ENCODE assay signal across 1 cellular context in the genomic region with DNA sequence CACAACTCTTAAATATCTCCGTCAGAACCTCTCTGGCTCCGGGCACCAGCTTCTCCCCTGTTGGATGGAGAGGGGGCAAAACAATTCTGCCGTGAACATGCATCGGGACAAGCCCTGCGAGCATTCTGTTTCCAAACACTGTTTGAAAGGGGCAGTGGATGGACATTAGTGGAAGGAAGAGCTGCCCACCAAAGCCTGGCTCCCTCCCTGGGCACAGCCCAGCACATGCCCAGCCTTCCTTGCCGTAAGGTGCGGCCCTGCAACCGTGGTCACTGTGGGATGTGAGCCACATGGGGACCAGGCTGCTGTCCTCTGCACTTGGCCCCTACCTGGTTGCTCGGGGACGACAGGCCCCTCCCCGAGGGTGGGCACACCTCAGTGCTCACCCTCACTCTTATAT.
TF ChIP-seq lines count a peak whose summit lies in the region.

No MANE protein-coding gene starts in this region.

TF ChIP-seq in HepG2, 621 proteins besides CTCF, POLR2A, EP300 and RAD21:
- TF ChIP-seq ZFP36 (IDR thresholded peaks at IDR 0.05; ENCODE audit: borderline replicate concordance, low read depth, low read length, partially characterized antibody) (no peak), ZNF160 (CRISPR knock-in tag; IDR thresholded peaks at IDR 0.05) (no peak), KDM2A (CRISPR knock-in tag; IDR thresholded peaks at IDR 0.05; ENCODE audit: borderline replicate concordance, low read depth) (no peak), ATAD3A (CRISPR knock-in tag; IDR thresholded peaks at IDR 0.05) (no peak), SNAPC2 (CRISPR knock-in tag; IDR thresholded peaks at IDR 0.05) (no peak), ZNF781 (CRISPR knock-in tag; IDR thresholded peaks at IDR 0.05; ENCODE audit: borderline replicate concordance, not compliant biosample characterization) (no peak)
- TF ChIP-seq, protein P1, sequence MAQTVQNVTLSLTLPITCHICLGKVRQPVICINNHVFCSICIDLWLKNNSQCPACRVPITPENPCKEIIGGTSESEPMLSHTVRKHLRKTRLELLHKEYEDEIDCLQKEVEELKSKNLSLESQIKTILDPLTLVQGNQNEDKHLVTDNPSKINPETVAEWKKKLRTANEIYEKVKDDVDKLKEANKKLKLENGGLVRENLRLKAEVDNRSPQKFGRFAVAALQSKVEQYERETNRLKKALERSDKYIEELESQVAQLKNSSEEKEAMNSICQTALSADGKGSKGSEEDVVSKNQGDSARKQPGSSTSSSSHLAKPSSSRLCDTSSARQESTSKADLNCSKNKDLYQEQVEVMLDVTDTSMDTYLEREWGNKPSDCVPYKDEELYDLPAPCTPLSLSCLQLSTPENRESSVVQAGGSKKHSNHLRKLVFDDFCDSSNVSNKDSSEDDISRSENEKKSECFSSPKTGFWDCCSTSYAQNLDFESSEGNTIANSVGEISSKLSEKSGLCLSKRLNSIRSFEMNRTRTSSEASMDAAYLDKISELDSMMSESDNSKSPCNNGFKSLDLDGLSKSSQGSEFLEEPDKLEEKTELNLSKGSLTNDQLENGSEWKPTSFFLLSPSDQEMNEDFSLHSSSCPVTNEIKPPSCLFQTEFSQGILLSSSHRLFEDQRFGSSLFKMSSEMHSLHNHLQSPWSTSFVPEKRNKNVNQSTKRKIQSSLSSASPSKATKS (CRISPR knock-in tag; IDR thresholded peaks at IDR 0.05): no peak
